Comparison of ENCODE assay signal across 8 cellular contexts in the genomic region with DNA sequence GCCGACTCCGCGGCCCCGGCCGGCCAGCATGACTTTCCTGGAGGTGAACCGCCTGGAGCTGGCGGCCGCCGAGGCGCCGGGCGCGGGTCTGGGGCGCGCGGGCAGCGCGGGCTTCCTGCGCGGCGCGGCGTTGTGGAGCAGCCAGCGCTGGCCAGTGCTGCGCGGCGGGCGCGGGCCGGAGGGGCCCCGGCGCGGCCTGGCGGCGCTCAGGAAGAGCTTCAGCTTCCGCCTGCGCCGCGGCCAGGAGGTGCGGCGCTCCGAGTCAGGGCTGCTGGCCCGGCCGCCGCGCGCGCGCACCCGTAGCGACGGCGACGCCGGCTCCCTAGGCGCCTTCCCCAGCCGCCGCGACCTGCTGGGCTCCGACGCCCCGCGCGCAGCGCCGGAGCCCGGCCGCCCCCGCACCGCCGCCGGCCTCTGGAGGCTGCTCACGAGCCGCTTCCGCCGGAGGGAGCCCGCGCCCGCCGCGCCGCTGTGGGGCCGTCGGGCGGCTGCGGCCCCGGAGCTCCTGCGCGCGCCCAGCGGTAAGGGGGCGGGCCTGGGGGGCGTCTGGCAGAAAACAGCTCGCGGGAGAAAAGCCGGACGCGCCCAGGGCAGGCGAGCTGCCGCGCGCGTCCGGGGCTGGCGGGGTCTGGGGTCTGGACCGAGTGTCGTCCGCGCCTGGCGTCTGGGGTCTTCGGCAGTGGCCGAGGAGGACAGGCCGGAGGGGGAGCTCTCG. TPM values are rescaled to one million over a fixed set of nuclear protein-coding genes. Genes with fewer than 3 reads are reported as not detected.
DNase-seq lines count a peak whose midpoint lies in the region; ATAC-seq and TF ChIP-seq lines count a peak whose summit lies in the region.

No MANE protein-coding gene starts in this region.

- no peaks in the 10 kb centered on the region for H3K9me3 Mint-ChIP-seq in GM23338

- no peaks in the 10 kb centered on the region for H3K36me3 ChIP-seq in GM23338 (ENCODE audit: insufficient read depth)

- no peaks in the 10 kb centered on the region for H3K9me3 ChIP-seq in right cardiac atrium (ENCODE audit: control insufficient read depth, low read length)

- 5% methylated on average over 114 of the region's 114 CpGs for WGBS in right cardiac atrium

- H3K79me2 ChIP-seq in GM23338 (replicated peaks; ENCODE audit: insufficient read depth), result peaks cover 13% of the 10 kb centered on the region

- no peaks in the 10 kb centered on the region for H3K9me2 ChIP-seq in GM23338 (ENCODE audit: insufficient read depth)

- H3K4me3 ChIP-seq in GM23338, result peak overlapping the region; percentile 57
- H3K4me3 ChIP-seq in right cardiac atrium (ENCODE audit: low read length), result peak overlapping the region; percentile 60

- peak; percentile 13 for ATAC-seq in GM23338
- peak; percentile 22 to 31 for ATAC-seq in right cardiac atrium
- ATAC-seq in HG02588 (IDR thresholded peaks at IDR 0.05; ENCODE audit: unreplicated experiment), result no peak

- DNase-seq in GM23338 (ENCODE audit: low spot score) (peak; percentile 62), right cardiac atrium (peak in 2 of 3 donors; percentile 62 to 72), NCI-H1092 (lab: John Stamatoyannopoulos, UW) (no peak), NAMALWA (ENCODE audit: low spot score) (no peak), T1000 (lab: John Stamatoyannopoulos, UW) (no peak)
- peak; percentile 43 for DNase-seq in activated T-cell treated with anti-CD3 and anti-CD28 coated beads, Interleukin-2, amount 50 U/mL, for 1 hour
- DNase-seq in stimulated activated CD4-positive, alpha-beta T cell treated with anti-CD3 and anti-CD28 coated beads, Interleukin-4, amount 100 ng/mL, for 4 hours, result peak; percentile 22 to 52

- H3F3A ChIP-seq in GM23338 (replicated peaks; ENCODE audit: low read depth), result peaks cover 10% of the 10 kb centered on the region

- intact Hi-C loops in right cardiac atrium (cut with DNase I), result loop anchor here in 2 of 4 donors (10.0 kb wide), 2 partner anchors 90 to 100 kb away; partner anchors contain the start of genes ABCB8 (in 1 of the 2) and ATG9B (in 1 of the 2)

- H2AFZ ChIP-seq in GM23338, result no peak overlapping the region

- H3K36me3 Mint-ChIP-seq in GM23338 (ENCODE audit: low read depth), result peaks cover 12% of the 10 kb centered on the region

- peaks cover 47% of the 10 kb centered on the region for H4K20me1 ChIP-seq in GM23338 (replicated peaks; ENCODE audit: insufficient read depth)

- H3K27me3 ChIP-seq in GM23338 (ENCODE audit: insufficient read depth) (peaks cover 25% of the 10 kb centered on the region), right cardiac atrium (ENCODE audit: control insufficient read depth, insufficient read depth) (no peaks in the 10 kb centered on the region)

- H3K4me3 Mint-ChIP-seq in GM23338, result peak overlapping the region; percentile 72

- H3K4me1 Mint-ChIP-seq in GM23338, result peaks cover 25% of the 10 kb centered on the region

- H3K27ac Mint-ChIP-seq in GM23338, result no peak overlapping the region

- no peak; a peak in 1 of 4 replicates for TF ChIP-seq CTCF in GM23338 (conservative IDR thresholded peaks at IDR 0.05; ENCODE audit: low read depth in 2 of 2)

- H3K4me2 ChIP-seq in GM23338, result peak overlapping the region; percentile 81

- H3K27me3 Mint-ChIP-seq in GM23338 (ENCODE audit: insufficient read depth, low read depth, poor library complexity), result peaks cover 21% of the 10 kb centered on the region

- H3K4me1 ChIP-seq in GM23338 (ENCODE audit: insufficient read depth), result peaks cover 18% of the 10 kb centered on the region
- peaks cover 3% of the 10 kb centered on the region for H3K4me1 ChIP-seq in right cardiac atrium (ENCODE audit: control insufficient read depth, insufficient read depth, low read length)

- H3K27ac ChIP-seq in GM23338 (ENCODE audit: low read depth) (no peak overlapping the region), right cardiac atrium (ENCODE audit: low read length) (no peak overlapping the region)

TF ChIP-seq in GM23338, 12 proteins besides CTCF, POLR2A, EP300 and RAD21 (continues in another document):
- TF ChIP-seq POLR2AphosphoS5 (IDR thresholded peaks at IDR 0.05; ENCODE audit: low read depth) (no peak), EZH2phosphoT487 (IDR thresholded peaks at IDR 0.05; ENCODE audit: unreplicated experiment) (no peak), JUNB (IDR thresholded peaks at IDR 0.05; ENCODE audit: unreplicated experiment) (no peak), ZNF114 (CRISPR knock-in tag; IDR thresholded peaks at IDR 0.05) (no peak), ZNF462 (CRISPR knock-in tag; IDR thresholded peaks at IDR 0.05) (no peak), EZH2 (IDR thresholded peaks at IDR 0.05; ENCODE audit: low read depth, unreplicated experiment) (no peak), ZNF331 (CRISPR knock-in tag; IDR thresholded peaks at IDR 0.05; ENCODE audit: low read depth) (no peak)

RNA-seq across cellular contexts. Expression of gene AGAP3, which starts 29.0 kb away (rescaled TPM):
- total RNA-seq in GM23338 (2014; rRNA removed; shearing (Covaris generic)), result 32.2 and 39.2 TPM in 2 replicates
- polyA plus RNA-seq in GM23338 (2016; fragmentation: Nextera tagmentation; extraction: Ambion mirVana) (24.0 and 24.9 TPM in 2 replicates), right cardiac atrium (61.4 TPM)
- 10 to 100 TPM; 58.3 to 78.8 (median 67.6) TPM for total RNA-seq in right cardiac atrium

RNA-seq across cellular contexts. Expression of gene TMUB1, which starts 32.0 kb away (rescaled TPM):
- total RNA-seq in GM23338 (2014; rRNA removed; shearing (Covaris generic)), result 37.1 and 61.1 TPM in 2 replicates
- 47.6 and 59.6 TPM in 2 replicates for polyA plus RNA-seq in GM23338 (2016; fragmentation: Nextera tagmentation; extraction: Ambion mirVana)
- 10 to 100 TPM; 28.5 to 36.5 (median 35.8) TPM for total RNA-seq in right cardiac atrium
- 55.2 TPM for polyA plus RNA-seq in right cardiac atrium

RNA-seq across cellular contexts. Expression of gene FASTK, which starts 34.7 kb away (rescaled TPM):
- total RNA-seq in GM23338 (2014; rRNA removed; shearing (Covaris generic)), result 42.5 and 57.4 TPM in 2 replicates
- polyA plus RNA-seq in GM23338 (2016; fragmentation: Nextera tagmentation; extraction: Ambion mirVana) (36.4 and 37.4 TPM in 2 replicates), right cardiac atrium (133 TPM)
- 10 to 100 TPM; 64.1 to 82.0 (median 68.9) TPM for total RNA-seq in right cardiac atrium

RNA-seq across cellular contexts. Expression of gene GBX1, which starts 52.2 kb away (rescaled TPM):
- 0.24 and 1.8 TPM in 2 replicates for total RNA-seq in GM23338 (2014; rRNA removed; shearing (Covaris generic))
- polyA plus RNA-seq in GM23338 (2016; fragmentation: Nextera tagmentation; extraction: Ambion mirVana), result not detected in 2 replicates
- 1 to 10 TPM in 1 of 4 donors, under 1 TPM in 1, not detected in 2; 0.40 to 1.0 TPM for total RNA-seq in right cardiac atrium
- 0.14 TPM for polyA plus RNA-seq in right cardiac atrium

RNA-seq across cellular contexts. Expression of gene SLC4A2, which starts 55.9 kb away (rescaled TPM):
- 90.4 and 106 TPM in 2 replicates for total RNA-seq in GM23338 (2014; rRNA removed; shearing (Covaris generic))
- polyA plus RNA-seq in GM23338 (2016; fragmentation: Nextera tagmentation; extraction: Ambion mirVana) (64.8 and 75.5 TPM in 2 replicates), right cardiac atrium (61.7 TPM)
- total RNA-seq in right cardiac atrium, result 100 to 1,000 TPM in 2 of 4 donors, 10 to 100 TPM in 2; 83.5 to 120 (median 96.5) TPM

Comparison
In these comparisons a context has a peak if more than half of its experiments do, and no peak if none do; other contexts are left out.
1. DNase-seq: peak in GM23338 (single experiment), activated T-cell treated with anti-CD3 and anti-CD28 coated beads, Interleukin-2, amount 50 U/mL, for 1 hour (single experiment), right cardiac atrium (2 of 3) and stimulated activated CD4-positive, alpha-beta T cell treated with anti-CD3 and anti-CD28 coated beads, Interleukin-4, amount 100 ng/mL, for 4 hours (2 of 2); none in NCI-H1092 (single experiment), NAMALWA (single experiment) and T1000 (single experiment).